In genomic region chr2:237773826-237774225, GRCh38 we compare ENCODE assay signal across 27 cellular contexts.
"Had no signal": no experiment of that assay in that cellular context is flagged by ENCODE, and none has a peak within 500 bp of the region (broad histone marks: within the 10 kb centered on the region; RNA-seq: fewer than 3 reads in every experiment).

No MANE protein-coding gene starts in this region.

- H3K27ac Mint-ChIP-seq: activated CD4-positive, alpha-beta memory T cell treated with anti-CD3 and anti-CD28 coated beads for 36 hours; activated CD4-positive, alpha-beta T cell treated with anti-CD3 and anti-CD28 coated beads, Interleukin-2, amount 10 ng/mL, durations not matched to agents 24 days and 14 days; activated naive CD4-positive, alpha-beta T cell treated with anti-CD3 and anti-CD28 coated beads, Interleukin-2, amount 50 U/mL, for 24 hours; activated naive CD8-positive, alpha-beta T cell treated with anti-CD3 and anti-CD28 coated beads, Interleukin-2, amount 50 U/mL, for 24 hours; activated T-helper 2 cell treated with anti-CD3 and anti-CD28 coated beads, Interferon-gamma antibody, Interleukin-2, Interleukin-4, amounts not matched to agents 10 μg/mL and 5 μg/mL and 100 μg/mL, durations not matched to agents 14 hours and 24 hours and 36 hours; mesothelial cell of epicardium; type B pancreatic cell had no signal

- ATAC-seq: effector memory CD8-positive, alpha-beta T cell had no signal

- H3K4me1 Mint-ChIP-seq: activated naive CD4-positive, alpha-beta T cell treated with anti-CD3 and anti-CD28 coated beads, Interleukin-2, amount 50 U/mL, for 24 hours; activated naive CD8-positive, alpha-beta T cell treated with anti-CD3 and anti-CD28 coated beads, Interleukin-2, amount 50 U/mL, for 24 hours; mesothelial cell of epicardium had no signal

- H3K9me3 ChIP-seq: breast epithelium, right lobe of liver, testis, vagina had no signal

- H3K4me1 ChIP-seq: breast epithelium, parathyroid adenoma, testis, vagina had no signal

- H3K27me3 Mint-ChIP-seq: activated CD4-positive, alpha-beta memory T cell treated with anti-CD3 and anti-CD28 coated beads for 36 hours; activated CD4-positive, alpha-beta T cell treated with anti-CD3 and anti-CD28 coated beads, Interleukin-2, amount 10 ng/mL, durations not matched to agents 24 days and 14 days; activated naive CD4-positive, alpha-beta T cell treated with anti-CD3 and anti-CD28 coated beads, Interleukin-2, amount 50 U/mL, for 24 hours; activated naive CD8-positive, alpha-beta T cell treated with anti-CD3 and anti-CD28 coated beads, Interleukin-2, amount 50 U/mL, for 24 hours; effector memory CD8-positive, alpha-beta T cell; naive thymus-derived CD4-positive, alpha-beta T cell; type B pancreatic cell had no signal

- H3K36me3 ChIP-seq: breast epithelium, WERI-Rb-1 had no signal

- H3K9me3 Mint-ChIP-seq: activated CD4-positive, alpha-beta memory T cell treated with anti-CD3 and anti-CD28 coated beads for 36 hours; activated CD4-positive, alpha-beta T cell treated with anti-CD3 and anti-CD28 coated beads, Interleukin-2, amount 10 ng/mL, durations not matched to agents 24 days and 14 days; activated naive CD4-positive, alpha-beta T cell treated with anti-CD3 and anti-CD28 coated beads, Interleukin-2, amount 50 U/mL, for 24 hours; activated naive CD8-positive, alpha-beta T cell treated with anti-CD3 and anti-CD28 coated beads, Interleukin-2, amount 50 U/mL, for 24 hours; activated T-cell treated with anti-CD3 and anti-CD28 coated beads, Interleukin-2, amount 50 U/mL, for 4 hours; activated T-helper 2 cell treated with anti-CD3 and anti-CD28 coated beads, Interferon-gamma antibody, Interleukin-2, Interleukin-4, amounts not matched to agents 10 μg/mL and 5 μg/mL and 100 μg/mL, durations not matched to agents 14 hours and 24 hours and 36 hours; effector memory CD8-positive, alpha-beta T cell; neural crest cell had no signal

- DNase-seq: activated CD4-positive, alpha-beta memory T cell treated with anti-CD3 and anti-CD28 coated beads for 36 hours; activated CD4-positive, alpha-beta T cell treated with anti-CD3 and anti-CD28 coated beads, Interleukin-2, amount 10 ng/mL, durations not matched to agents 24 days and 14 days; activated CD8-positive, alpha-beta memory T cell treated with anti-CD3 and anti-CD28 coated beads, Interleukin-2, amount 50 U/mL, for 4 hours; activated naive CD8-positive, alpha-beta T cell treated with anti-CD3 and anti-CD28 coated beads, Interleukin-2, amount 50 U/mL, for 24 hours; activated T-cell treated with anti-CD3 and anti-CD28 coated beads, Interleukin-2, amount 50 U/mL, for 4 hours; amygdala; cortex of kidney; effector memory CD8-positive, alpha-beta T cell; foreskin fibroblast; islet precursor cell; naive thymus-derived CD4-positive, alpha-beta T cell; nucleus accumbens; right lobe of liver; stimulated activated CD4-positive, alpha-beta T cell treated with anti-CD3 and anti-CD28 coated beads, Interleukin-2, amount 100 ng/mL, for 48 hours; stimulated activated naive CD4-positive, alpha-beta T cell treated with Interleukin-2 at 50 U/mL for 16 hours; T-helper 1 cell; testis; WERI-Rb-1 had no signal

- H3K4me3 ChIP-seq: breast epithelium, hepatocyte, right lobe of liver, testis, vagina had no signal

- H3K4me3 Mint-ChIP-seq: activated CD4-positive, alpha-beta memory T cell treated with anti-CD3 and anti-CD28 coated beads for 36 hours; activated CD4-positive, alpha-beta T cell treated with anti-CD3 and anti-CD28 coated beads, Interleukin-2, amount 10 ng/mL, durations not matched to agents 24 days and 14 days; activated naive CD4-positive, alpha-beta T cell treated with anti-CD3 and anti-CD28 coated beads, Interleukin-2, amount 50 U/mL, for 24 hours; activated naive CD8-positive, alpha-beta T cell treated with anti-CD3 and anti-CD28 coated beads, Interleukin-2, amount 50 U/mL, for 24 hours; activated T-cell treated with anti-CD3 and anti-CD28 coated beads, Interleukin-2, amount 50 U/mL, for 4 hours; effector memory CD8-positive, alpha-beta T cell; mesothelial cell of epicardium; naive thymus-derived CD4-positive, alpha-beta T cell; neural crest cell; type B pancreatic cell had no signal

- H3K27me3 ChIP-seq: breast epithelium, hepatocyte, right lobe of liver, testis, vagina had no signal

- H3K27ac ChIP-seq: hepatocyte, parathyroid adenoma, right lobe of liver, testis, vagina, WERI-Rb-1 had no signal
